1 cellular context compared by ENCODE assay signal in the genomic region with DNA sequence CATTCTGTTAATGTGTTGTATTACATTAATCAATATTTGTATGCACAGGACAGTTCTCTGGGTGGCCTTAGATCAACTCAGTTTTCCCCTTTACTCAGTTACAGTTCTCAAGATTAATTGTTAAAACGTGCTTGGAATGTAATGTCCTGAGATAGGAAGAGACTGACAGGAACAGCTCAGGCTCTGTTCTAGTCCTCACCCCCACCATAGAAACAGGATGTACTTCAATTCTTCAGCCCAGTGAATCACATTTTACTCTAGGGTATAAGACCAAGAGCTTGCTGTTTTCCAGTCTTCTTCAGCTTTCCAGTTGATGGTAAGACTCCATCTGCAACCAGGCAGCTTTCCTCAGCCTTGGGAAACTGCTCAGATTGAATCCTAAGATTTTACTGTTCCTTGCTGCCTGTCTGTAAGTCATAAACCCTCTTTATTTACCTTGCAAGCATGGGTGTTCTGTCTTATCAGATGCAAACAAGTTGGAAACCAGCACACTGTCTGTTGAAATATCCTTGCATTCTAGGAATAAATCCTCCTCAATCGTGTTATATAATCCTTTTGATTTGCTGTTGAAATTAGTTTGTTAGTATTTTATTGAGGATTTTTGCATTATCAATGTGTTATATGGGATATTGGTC.
TF ChIP-seq lines count a peak whose summit lies in the region.

No MANE protein-coding gene starts in this region.

TF ChIP-seq in HEK293, 187 proteins besides CTCF, POLR2A, EP300 and RAD21 (continued from another document):
- no peak for TF ChIP-seq ZNF280D (tag by site-specific recombination; IDR thresholded peaks at IDR 0.05)
- no peak for TF ChIP-seq ZFP37 (tag by site-specific recombination; IDR thresholded peaks at IDR 0.05)
- peak; percentile 93 for TF ChIP-seq TRIM28 (IDR thresholded peaks at IDR 0.05; ENCODE audit: borderline replicate concordance, low read length)
- peak; percentile 77 for TF ChIP-seq SETDB1 (IDR thresholded peaks at IDR 0.05; ENCODE audit: insufficient read length, low read length)
- no peak for TF ChIP-seq KLF9 (tag by site-specific recombination; IDR thresholded peaks at IDR 0.05; ENCODE audit: low read depth)
- no peak for TF ChIP-seq ZBTB48 (tag by site-specific recombination; IDR thresholded peaks at IDR 0.05)
- TF ChIP-seq KLF16 (tag by site-specific recombination; IDR thresholded peaks at IDR 0.05), result no peak
- TF ChIP-seq ZNF747 (tag by site-specific recombination; IDR thresholded peaks at IDR 0.05), result no peak
